8 cellular contexts compared by ENCODE assay signal in the genomic region with DNA sequence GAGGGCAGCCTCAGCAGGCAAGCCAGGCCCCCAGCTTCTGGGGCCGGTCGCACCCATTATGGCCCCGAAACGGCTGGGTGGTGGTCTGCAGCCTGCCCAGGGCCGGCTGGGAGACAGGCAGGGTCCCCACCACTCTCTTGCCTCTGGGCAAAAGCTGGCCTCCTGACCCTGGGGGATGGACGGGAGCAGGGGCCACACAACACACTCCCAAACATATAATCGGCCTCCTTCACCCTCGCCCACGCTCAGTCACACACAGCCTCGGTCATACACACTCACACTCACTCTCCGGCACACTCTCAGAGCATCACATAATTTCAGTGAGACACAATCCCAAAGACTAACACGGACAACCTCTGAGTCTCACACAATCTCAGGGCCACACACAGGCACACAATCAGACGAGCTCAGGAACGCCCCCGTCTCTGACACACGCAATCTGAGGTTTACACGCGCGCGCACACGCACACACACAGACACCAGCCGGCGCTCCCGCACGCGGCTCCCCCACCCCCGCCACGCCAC. TPM values are rescaled to one million over a fixed set of nuclear protein-coding genes. Genes with fewer than 3 reads are reported as not detected.
DNase-seq lines count a peak whose midpoint lies in the region; ATAC-seq and TF ChIP-seq lines count a peak whose summit lies in the region.

No MANE protein-coding gene starts in this region.

- DNase-seq in AG04450 (ENCODE audit: low read depth, low spot score) = no peak
- DNase-seq in adrenal gland = no peak
- DNase-seq in lung (ENCODE audit: low spot score) = no peak
- peak in 1 of 2 donors; percentile 31 for DNase-seq in uterus
- no peak for DNase-seq in NCI-H2196 (lab: John Stamatoyannopoulos, UW; ENCODE audit: unreplicated experiment)

- ATAC-seq in lung (ENCODE audit: insufficient read depth, low FRiP score) (no peak), GM18519 (IDR thresholded peaks at IDR 0.05; ENCODE audit: low FRiP score, unreplicated experiment) (no peak), HG03097 (IDR thresholded peaks at IDR 0.05; ENCODE audit: low FRiP score, unreplicated experiment) (no peak)

- no peak for TF ChIP-seq POLR2A in adrenal gland (IDR thresholded peaks at IDR 0.05)
- TF ChIP-seq POLR2A in uterus (IDR thresholded peaks at IDR 0.05) = no peak

- POLR2A ChIA-PET in AG04450 (lab: Yijun Ruan, JAX) (interaction anchor here (1.0 to 2.4 kb wide), 3 partner anchors 15 to 96 kb away, joined by 3 to 12 read pairs (median 11); partner anchors contain the start of gene RASD1), HEK293 (lab: Yijun Ruan, JAX) (interaction anchor here (0.6 to 3.1 kb wide), 15 partner anchors 11 to 450 kb away, joined by 3 to 21 read pairs (median 4); partner anchors contain the start of genes COPS3, RASD1 and SREBF1)

- TF ChIP-seq CTCF in AG04450 (IDR thresholded peaks at IDR 0.05; ENCODE audit: low read depth, low read length) = no peak
- no peak for TF ChIP-seq CTCF in HEK293 (tag by site-specific recombination; IDR thresholded peaks at IDR 0.05)
- TF ChIP-seq CTCF in adrenal gland (IDR thresholded peaks at IDR 0.05) = no peak
- TF ChIP-seq CTCF in lung (IDR thresholded peaks at IDR 0.05; ENCODE audit: control extremely low read depth, extremely low read depth) = no peak
- TF ChIP-seq CTCF in uterus (IDR thresholded peaks at IDR 0.05) = no peak

- peaks cover 7% of the 10 kb centered on the region; the same call in 1 of the 2 replicates for H3K4me1 ChIP-seq in HEK293 (ENCODE audit: control insufficient read depth, insufficient read depth, low read length)
- H3K4me1 ChIP-seq in adrenal gland (replicated peaks in 1 of 2) = peaks cover 17 to 28% of the 10 kb centered on the region in 2 donors
- H3K4me1 ChIP-seq in lung (ENCODE audit: control insufficient read depth in 2 of 2, insufficient read depth in 2 of 2, low read length in 2 of 2) = peaks cover 6 to 21% of the 10 kb centered on the region in 2 donors
- H3K4me1 ChIP-seq in uterus = peaks cover 0 to 16% of the 10 kb centered on the region in 2 donors

- H3K4me3 ChIP-seq in AG04450 (ENCODE audit: low read depth, low read length) (peak overlapping the region; percentile 81), HEK293 (ENCODE audit: low read depth, low read length) (peak overlapping the region; percentile 54), adrenal gland (peak overlapping the region in 3 of 4 donors; percentile 7 to 97 (median 54)), lung (peak overlapping the region; percentile 46), uterus (peak overlapping the region; percentile 86 to 90)

- H3K27me3 ChIP-seq in AG04450 (ENCODE audit: control insufficient read depth, insufficient read depth, low read length) (no peaks in the 10 kb centered on the region), adrenal gland (no peaks in the 10 kb centered on the region), lung (ENCODE audit: control insufficient read depth, insufficient read depth) (no peaks in the 10 kb centered on the region), uterus (no peaks in the 10 kb centered on the region)

- H3K27ac ChIP-seq in AG04450 (ENCODE audit: low read depth, low read length) (peak overlapping the region; percentile 52), HEK293 (ENCODE audit: extremely low read depth, low read depth, low read length) (peak overlapping the region; percentile 51; the same call in 1 of the 2 replicates), adrenal gland (peak overlapping the region; percentile 8 to 96 (median 77)), lung (ENCODE audit: low read depth in 1 of 2, low read length in 1 of 2) (peak overlapping the region; percentile 82 to 88), uterus (peak overlapping the region; percentile 80 to 93)

- intact Hi-C loops in adrenal gland (cut with DNase I) = no loop called here
- intact Hi-C loops in uterus (cut with DNase I; ENCODE audit: low total_unique reads) = loop anchor here (10.0 kb wide), 1 partner anchor 96 kb away; the partner anchor contains the start of gene RASD1

- CTCF ChIA-PET in AG04450 (lab: Charles Lee) = interaction anchor here (0.6 to 2.1 kb wide), 6 partner anchors 8 to 236 kb away, joined by 3 to 11 read pairs (median 3); no protein-coding TSS in a partner anchor
- CTCF ChIA-PET in HEK293 (lab: Yijun Ruan, JAX) = interaction anchor here (0.7 to 7.0 kb wide), 7 partner anchors 22 to 331 kb away, joined by 3 to 53 read pairs (median 8); partner anchors contain the start of gene RASD1

- 1 to 3% (median 1%) methylated on average over 11 to 28 of the region's 28 CpGs for WGBS in adrenal gland, 4 donors
- WGBS in lung, 2 donors = 1% methylated on average over 28 of the region's 28 CpGs

- H3K36me3 ChIP-seq in HEK293 (ENCODE audit: control insufficient read depth in 2 of 2, insufficient read depth in 1 of 2, low read length in 2 of 2) = no peaks in the 10 kb centered on the region
- H3K36me3 ChIP-seq in adrenal gland (replicated peaks in 1 of 2) = no peaks in the 10 kb centered on the region
- no peaks in the 10 kb centered on the region for H3K36me3 ChIP-seq in lung (ENCODE audit: control insufficient read depth in 2 of 2, insufficient read depth in 2 of 2, low read length in 2 of 2)
- H3K36me3 ChIP-seq in uterus = no peaks in the 10 kb centered on the region

- H3K9me3 ChIP-seq in AG04450 (ENCODE audit: control insufficient read depth, insufficient read depth, low read length) = peaks cover 3% of the 10 kb centered on the region; the same call in 1 of the 2 replicates
- H3K9me3 ChIP-seq in HEK293 (ENCODE audit: control insufficient read depth, insufficient read depth, low read depth, low read length) = no peaks in the 10 kb centered on the region
- no peaks in the 10 kb centered on the region for H3K9me3 ChIP-seq in adrenal gland (replicated peaks in 1 of 3)
- no peaks in the 10 kb centered on the region for H3K9me3 ChIP-seq in lung (ENCODE audit: control insufficient read depth in 2 of 2, insufficient read depth in 1 of 2, low read length in 1 of 2)
- H3K9me3 ChIP-seq in uterus = no peaks in the 10 kb centered on the region

TF ChIP-seq in HEK293, 187 proteins besides CTCF, POLR2A, EP300 and RAD21 (continues in another document):
- TF ChIP-seq, protein P1, sequence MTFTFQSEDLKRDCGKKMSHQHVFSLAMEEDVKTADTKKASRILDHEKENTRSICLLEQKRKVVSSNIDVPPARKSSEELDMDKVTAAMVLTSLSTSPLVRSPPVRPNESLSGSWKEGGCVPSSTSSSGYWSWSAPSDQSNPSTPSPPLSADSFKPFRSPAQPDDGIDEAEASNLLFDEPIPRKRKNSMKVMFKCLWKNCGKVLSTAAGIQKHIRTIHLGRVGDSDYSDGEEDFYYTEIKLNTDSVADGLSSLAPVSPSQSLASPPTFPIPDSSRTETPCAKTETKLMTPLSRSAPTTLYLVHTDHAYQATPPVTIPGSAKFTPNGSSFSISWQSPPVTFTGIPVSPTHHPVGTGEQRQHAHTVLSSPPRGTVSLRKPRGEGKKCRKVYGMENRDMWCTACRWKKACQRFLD (tag by site-specific recombination; IDR thresholded peaks at IDR 0.05) = no peak
- 0 out of 2 replicates have a peak, but pooled peaks have one; percentile 20 for TF ChIP-seq ZNF391 (tag by site-specific recombination; IDR thresholded peaks at IDR 0.05; ENCODE audit: borderline replicate concordance, low read depth)
- peak; percentile 98 for TF ChIP-seq ZNF335 (tag by site-specific recombination; conservative IDR thresholded peaks at IDR 0.05)
- TF ChIP-seq ZBTB26 (tag by site-specific recombination; optimal IDR thresholded peaks at IDR 0.05) = peak; percentile 87
- TF ChIP-seq IKZF3 (tag by site-specific recombination; IDR thresholded peaks at IDR 0.05) = no peak
- TF ChIP-seq, protein P2, sequence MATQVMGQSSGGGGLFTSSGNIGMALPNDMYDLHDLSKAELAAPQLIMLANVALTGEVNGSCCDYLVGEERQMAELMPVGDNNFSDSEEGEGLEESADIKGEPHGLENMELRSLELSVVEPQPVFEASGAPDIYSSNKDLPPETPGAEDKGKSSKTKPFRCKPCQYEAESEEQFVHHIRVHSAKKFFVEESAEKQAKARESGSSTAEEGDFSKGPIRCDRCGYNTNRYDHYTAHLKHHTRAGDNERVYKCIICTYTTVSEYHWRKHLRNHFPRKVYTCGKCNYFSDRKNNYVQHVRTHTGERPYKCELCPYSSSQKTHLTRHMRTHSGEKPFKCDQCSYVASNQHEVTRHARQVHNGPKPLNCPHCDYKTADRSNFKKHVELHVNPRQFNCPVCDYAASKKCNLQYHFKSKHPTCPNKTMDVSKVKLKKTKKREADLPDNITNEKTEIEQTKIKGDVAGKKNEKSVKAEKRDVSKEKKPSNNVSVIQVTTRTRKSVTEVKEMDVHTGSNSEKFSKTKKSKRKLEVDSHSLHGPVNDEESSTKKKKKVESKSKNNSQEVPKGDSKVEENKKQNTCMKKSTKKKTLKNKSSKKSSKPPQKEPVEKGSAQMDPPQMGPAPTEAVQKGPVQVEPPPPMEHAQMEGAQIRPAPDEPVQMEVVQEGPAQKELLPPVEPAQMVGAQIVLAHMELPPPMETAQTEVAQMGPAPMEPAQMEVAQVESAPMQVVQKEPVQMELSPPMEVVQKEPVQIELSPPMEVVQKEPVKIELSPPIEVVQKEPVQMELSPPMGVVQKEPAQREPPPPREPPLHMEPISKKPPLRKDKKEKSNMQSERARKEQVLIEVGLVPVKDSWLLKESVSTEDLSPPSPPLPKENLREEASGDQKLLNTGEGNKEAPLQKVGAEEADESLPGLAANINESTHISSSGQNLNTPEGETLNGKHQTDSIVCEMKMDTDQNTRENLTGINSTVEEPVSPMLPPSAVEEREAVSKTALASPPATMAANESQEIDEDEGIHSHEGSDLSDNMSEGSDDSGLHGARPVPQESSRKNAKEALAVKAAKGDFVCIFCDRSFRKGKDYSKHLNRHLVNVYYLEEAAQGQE (tag by site-specific recombination; IDR thresholded peaks at IDR 0.05) = no peak
- no peak for TF ChIP-seq RBAK (tag by site-specific recombination; IDR thresholded peaks at IDR 0.05)

RNA-seq across cellular contexts. Expression of gene PEMT, which starts 0.6 kb away (rescaled TPM):
- 14.9 and 23.2 TPM in 2 replicates for polyA plus RNA-seq in AG04450 (2011; rRNA removed)
- 11.7 and 15.3 TPM in 2 replicates for polyA minus RNA-seq in AG04450 (2011; rRNA and poly(A)+ RNA removed)
- 100 to 1,000 TPM in 1 of 8 donors, 10 to 100 TPM in 7; 41.6 to 111 (median 65.3) TPM for total RNA-seq in adrenal gland
- polyA plus RNA-seq in adrenal gland = 100 to 1,000 TPM in 1 of 3 donors, 10 to 100 TPM in 2; 19.7 to 141 (median 89.3) TPM
- 10 to 100 TPM; 18.7 to 59.1 TPM for total RNA-seq in lung
- polyA plus RNA-seq in lung = 10 to 100 TPM; 32.7 to 36.1 TPM
- total RNA-seq in uterus = 10 to 100 TPM; 26.3 to 61.7 (median 32.2) TPM
